ENCODE assay signal across 8 cellular contexts in the genomic region with DNA sequence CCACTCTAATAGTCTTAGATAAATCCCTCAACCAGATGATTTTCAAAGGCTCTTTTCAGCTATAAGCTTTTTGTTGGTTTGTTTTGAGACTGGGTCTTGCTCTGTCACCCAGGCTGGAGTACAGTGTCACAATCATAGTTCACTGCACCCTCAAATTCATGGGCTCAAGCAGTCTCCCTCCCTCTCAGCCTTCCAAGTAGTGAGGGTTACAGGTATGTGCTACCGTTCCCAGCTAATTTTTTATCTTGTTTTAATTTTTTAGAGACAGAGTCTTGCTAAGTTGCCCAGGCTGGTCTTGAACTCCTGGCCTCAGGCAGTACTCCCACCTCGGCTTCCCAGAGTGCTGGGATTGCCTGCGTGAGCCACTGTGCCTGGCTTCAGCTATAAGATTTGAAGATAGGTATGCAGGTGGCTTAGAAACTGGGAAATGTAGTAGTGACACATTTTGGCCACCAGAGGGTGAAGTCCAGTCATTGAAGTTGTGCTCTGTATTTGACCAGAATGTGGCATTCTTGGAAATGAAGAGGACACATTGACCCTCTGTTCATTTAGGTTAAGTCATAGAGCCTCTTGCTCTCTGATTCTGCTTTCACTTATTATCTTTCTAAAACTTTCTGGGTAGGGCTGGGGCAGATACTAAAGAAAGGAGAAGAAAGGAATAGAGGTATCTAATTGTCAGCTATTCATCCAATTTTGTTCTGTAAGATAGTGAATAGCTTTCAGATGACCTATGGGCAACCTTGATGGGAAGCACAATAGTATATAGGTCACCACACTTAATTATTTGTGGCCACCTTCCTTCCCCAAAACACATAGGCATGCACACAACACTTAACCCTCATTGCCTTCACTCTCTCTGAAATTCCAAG. TPM values are rescaled to one million over a fixed set of nuclear protein-coding genes. Genes with fewer than 3 reads are reported as not detected.
DNase-seq lines count a peak whose midpoint lies in the region; ATAC-seq and TF ChIP-seq lines count a peak whose summit lies in the region.

No MANE protein-coding gene starts in this region.

- H3K4me3 ChIP-seq in cardiac muscle cell: no peak overlapping the region
- no peak overlapping the region for H3K4me3 ChIP-seq in PC-3 (ENCODE audit: low read length)
- no peak overlapping the region for H3K4me3 ChIP-seq in tibial artery

- no peak overlapping the region for H2AFZ ChIP-seq in PC-3 (ENCODE audit: low read length)

- no peaks in the 10 kb centered on the region for H3K9me2 ChIP-seq in PC-3 (replicated peaks; ENCODE audit: low read length)

- no peak overlapping the region for H3K27ac ChIP-seq in cardiac muscle cell
- no peak overlapping the region for H3K27ac ChIP-seq in PC-3 (ENCODE audit: low read length)
- no peak overlapping the region for H3K27ac ChIP-seq in tibial artery

- peaks cover 19% of the 10 kb centered on the region for H3K4me1 ChIP-seq in cardiac muscle cell (ENCODE audit: low read depth)
- H3K4me1 ChIP-seq in PC-3 (ENCODE audit: insufficient read depth, low read length): no peaks in the 10 kb centered on the region
- H3K4me1 ChIP-seq in tibial artery: peaks cover 0 to 17% (median 7%) of the 10 kb centered on the region in 4 donors

- no peak overlapping the region for H3K4me3 Mint-ChIP-seq in activated T-helper 2 cell treated with anti-CD3 and anti-CD28 coated beads, Interferon-gamma antibody, Interleukin-2, Interleukin-4, amounts not matched to agents 10 μg/mL and 5 μg/mL and 100 μg/mL, durations not matched to agents 14 hours and 24 hours and 36 hours (ENCODE audit: low read depth)

- peaks cover 15% of the 10 kb centered on the region for H3K4me1 Mint-ChIP-seq in activated T-helper 2 cell treated with anti-CD3 and anti-CD28 coated beads, Interferon-gamma antibody, Interleukin-2, Interleukin-4, amounts not matched to agents 10 μg/mL and 5 μg/mL and 100 μg/mL, durations not matched to agents 14 hours and 24 hours and 36 hours (ENCODE audit: low read depth)

- ATAC-seq in HG02852 (IDR thresholded peaks at IDR 0.05; ENCODE audit: unreplicated experiment) (peak; percentile 47), PC-3 (peak; percentile 73), left lobe of liver (peak; percentile 98)

- intact Hi-C loops in cardiac septum (cut with DNase I) (loop anchor here (10.0 kb wide), 2 partner anchors 134 to 224 kb away; no protein-coding TSS in a partner anchor), PC-3 (cut with micrococcal nuclease) (no loop called here), tibial artery (cut with DNase I; ENCODE audit: low total_unique reads) (loop anchor here (5.0 kb wide), 1 partner anchor 137 kb away; no protein-coding TSS in a partner anchor)
- intact Hi-C loops in activated T-helper 2 cell treated with anti-CD3 and anti-CD28 coated beads, Interferon-gamma antibody, Interleukin-2, Interleukin-4, amounts not matched to agents 10 μg/mL and 5 μg/mL and 100 μg/mL, durations not matched to agents 14 hours and 24 hours and 36 hours (cut with micrococcal nuclease): loop anchor here (1.0 kb wide), 1 partner anchor 139 kb away; no protein-coding TSS in a partner anchor

- H3K9me3 ChIP-seq in cardiac muscle cell (ENCODE audit: low read depth) (no peaks in the 10 kb centered on the region), PC-3 (ENCODE audit: low read length) (no peaks in the 10 kb centered on the region), tibial artery (no peaks in the 10 kb centered on the region)

- no peaks in the 10 kb centered on the region for H3K9me3 Mint-ChIP-seq in activated T-helper 2 cell treated with anti-CD3 and anti-CD28 coated beads, Interferon-gamma antibody, Interleukin-2, Interleukin-4, amounts not matched to agents 10 μg/mL and 5 μg/mL and 100 μg/mL, durations not matched to agents 14 hours and 24 hours and 36 hours

- peaks cover 44% of the 10 kb centered on the region for H3K36me3 Mint-ChIP-seq in activated T-helper 2 cell treated with anti-CD3 and anti-CD28 coated beads, Interferon-gamma antibody, Interleukin-2, Interleukin-4, amounts not matched to agents 10 μg/mL and 5 μg/mL and 100 μg/mL, durations not matched to agents 14 hours and 24 hours and 36 hours (ENCODE audit: low read depth)

- no peaks in the 10 kb centered on the region for H4K20me1 ChIP-seq in PC-3 (ENCODE audit: low read length)

- BruUV-seq in PC-3 (replicated peaks; lab: Mats Ljungman, UMichigan): no TSS peak

- POLR2A ChIA-PET in PC-3 (lab: Charles Lee; ENCODE audit: unreplicated experiment): no interaction called here

- H3K9ac ChIP-seq in PC-3 (ENCODE audit: low read length): no peak overlapping the region

- H3K36me3 ChIP-seq in cardiac muscle cell: no peaks in the 10 kb centered on the region
- no peaks in the 10 kb centered on the region; the same call in none of the 2 replicates for H3K36me3 ChIP-seq in PC-3 (ENCODE audit: low read depth, low read length)
- peaks cover 0 to 11% (median 9%) of the 10 kb centered on the region in 3 donors for H3K36me3 ChIP-seq in tibial artery

- H3K27me3 ChIP-seq in cardiac muscle cell (no peaks in the 10 kb centered on the region), PC-3 (ENCODE audit: low read length) (no peaks in the 10 kb centered on the region), tibial artery (no peaks in the 10 kb centered on the region)

- H3K27me3 Mint-ChIP-seq in activated T-helper 2 cell treated with anti-CD3 and anti-CD28 coated beads, Interferon-gamma antibody, Interleukin-2, Interleukin-4, amounts not matched to agents 10 μg/mL and 5 μg/mL and 100 μg/mL, durations not matched to agents 14 hours and 24 hours and 36 hours (ENCODE audit: low read depth): no peaks in the 10 kb centered on the region

- H3K4me2 ChIP-seq in PC-3 (ENCODE audit: low read length): no peak overlapping the region

- H3K79me2 ChIP-seq in PC-3 (ENCODE audit: low read length): no peaks in the 10 kb centered on the region

- H3F3A ChIP-seq in PC-3 (ENCODE audit: low read length, unreplicated experiment): no peaks in the 10 kb centered on the region

- CTCF ChIA-PET in PC-3 (lab: Charles Lee): interaction anchor here (0.6 kb wide), 1 partner anchor 139 kb away, joined by 5 read pairs; no protein-coding TSS in a partner anchor

- H3K27ac Mint-ChIP-seq in activated T-helper 2 cell treated with anti-CD3 and anti-CD28 coated beads, Interferon-gamma antibody, Interleukin-2, Interleukin-4, amounts not matched to agents 10 μg/mL and 5 μg/mL and 100 μg/mL, durations not matched to agents 14 hours and 24 hours and 36 hours: no peak overlapping the region

- DNase-seq in cardiac muscle cell (ENCODE audit: low read depth in 1 of 2, low spot score in 1 of 2) (peak; percentile 59 to 62), cardiac septum (ENCODE audit: low spot score) (no peak), PC-3 (peak; percentile 69), cerebellar cortex (ENCODE audit: low spot score) (peak; percentile 86), left lobe of liver (ENCODE audit: low spot score) (no peak), tibial artery (peak in 1 of 2 donors; percentile 27)
- no peak for DNase-seq in activated T-helper 2 cell treated with anti-CD3 and anti-CD28 coated beads, Interferon-gamma antibody, Interleukin-2, Interleukin-4, amounts not matched to agents 10 μg/mL and 5 μg/mL and 100 μg/mL, durations not matched to agents 14 hours and 24 hours and 36 hours (ENCODE audit: low spot score)

- TF ChIP-seq CTCF in cardiac muscle cell (IDR thresholded peaks at IDR 0.05; ENCODE audit: low read depth, low read length) (peak; percentile 75), PC-3 (conservative IDR thresholded peaks at IDR 0.05; ENCODE audit: low read depth, low read length) (peak; percentile 67), tibial artery (IDR thresholded peaks at IDR 0.05) (peak; percentile 71 to 78)

RNA-seq across cellular contexts. Expression of gene R3HCC1L, which starts 36.0 kb away (rescaled TPM):
- 15.2 and 16.9 TPM in 2 replicates for total RNA-seq in cardiac muscle cell
- polyA plus RNA-seq in cardiac muscle cell: 15.8 and 23.1 TPM in 2 replicates
- total RNA-seq in cardiac septum: 6.8 TPM
- 11.7 and 15.3 TPM in 2 replicates for total RNA-seq in PC-3 (2014; rRNA removed)
- 4.8 TPM for total RNA-seq in left lobe of liver
- total RNA-seq in activated T-helper 2 cell treated with anti-CD3 and anti-CD28 coated beads, Interferon-gamma antibody, Interleukin-2, Interleukin-4, amounts not matched to agents 10 μg/mL and 5 μg/mL and 100 μg/mL, durations not matched to agents 14 hours and 24 hours and 36 hours: 17.9 and 18.4 TPM in 2 replicates

Comparison
In these comparisons a context has a peak if more than half of its experiments do, and no peak if none do; other contexts are left out.
1. DNase-seq: peak in cardiac muscle cell (2 of 2), PC-3 (single experiment) and cerebellar cortex (single experiment); none in cardiac septum (single experiment), left lobe of liver (single experiment) and activated T-helper 2 cell treated with anti-CD3 and anti-CD28 coated beads, Interferon-gamma antibody, Interleukin-2, Interleukin-4, amounts not matched to agents 10 μg/mL and 5 μg/mL and 100 μg/mL, durations not matched to agents 14 hours and 24 hours and 36 hours (single experiment).
2. ATAC-seq: peak in every context shown above with its lines; median percentile 98 in left lobe of liver; 73 in PC-3; 47 in HG02852.
3. Peak in every context shown above with its lines, with median percentiles within 50 percentile points of each other: CTCF ChIP-seq.